Comparison of ENCODE assay signal across 32 cellular contexts in genomic region chrY:8897876-8898275, GRCh38.
"Had no signal": no experiment of that assay in that cellular context is flagged by ENCODE, and none has a peak within 500 bp of the region (broad histone marks: within the 10 kb centered on the region; RNA-seq: fewer than 3 reads in every experiment).

No MANE protein-coding gene starts in this region.

- DNase-seq: activated effector memory CD4-positive, alpha-beta T cell treated with anti-CD3 and anti-CD28 coated beads, Interleukin-2, amount 50 U/mL, for 16 hours; activated effector memory CD4-positive, alpha-beta T cell treated with Interleukin-2 at 50 U/mL for 16 hours; activated gamma-delta T cell; activated gamma-delta T cell treated with Interleukin-2 at 50 U/mL for 16 hours; activated naive CD4-positive, alpha-beta T cell; activated naive CD4-positive, alpha-beta T cell treated with anti-CD3 and anti-CD28 coated beads for 36 hours; activated naive CD4-positive, alpha-beta T cell treated with anti-CD3 and anti-CD28 coated beads, Interleukin-2, amount 10 ng/mL, durations not matched to agents 7 days and 5 days; activated naive CD4-positive, alpha-beta T cell treated with anti-CD3 and anti-CD28 coated beads, Interleukin-2, amount 50 U/mL, for 16 hours; activated naive CD4-positive, alpha-beta T cell treated with Interleukin-2 at 50 U/mL for 16 hours; activated naive CD8-positive, alpha-beta T cell treated with anti-CD3 and anti-CD28 coated beads for 36 hours; activated naive CD8-positive, alpha-beta T cell treated with anti-CD3 and anti-CD28 coated beads, Interleukin-2, amount 10 ng/mL, durations not matched to agents 7 days and 5 days; activated naive CD8-positive, alpha-beta T cell treated with anti-CD3 and anti-CD28 coated beads, Interleukin-2, amount 50 U/mL, for 24 hours; activated T-cell treated with anti-CD3 and anti-CD28 coated beads, Interleukin-2, amount 50 U/mL, for 1 hour; activated T-cell treated with anti-CD3 and anti-CD28 coated beads, Interleukin-2, amount 50 U/mL, for 24 hours; activated T-cell treated with anti-CD3 and anti-CD28 coated beads, Interleukin-2, amount 50 U/mL, for 4 hours; activated T-cell treated with anti-CD3 and anti-CD28 coated beads, Interleukin-2, amount 50 U/mL, for 48 hours; activated T-cell treated with anti-CD3 and anti-CD28 coated beads, Interleukin-2, amount 50 U/mL, for 72 hours; adrenal gland; amniotic stem cell; amygdala; anterior cingulate cortex; aorta; body of pancreas; brain microvascular endothelial cell; caudate nucleus; central memory CD4-positive, alpha-beta T cell; cerebellar nuclear complex had no signal

- H3K4me1 ChIP-seq: adrenal gland, ascending aorta, body of pancreas, breast epithelium had no signal

- H3K27me3 ChIP-seq: adrenal gland, ascending aorta, body of pancreas, brain microvascular endothelial cell, breast epithelium, cardiac muscle cell had no signal

- ATAC-seq: activated naive CD4-positive, alpha-beta T cell treated with anti-CD3 and anti-CD28 coated beads, Interleukin-2, amount 50 U/mL, for 72 hours; activated naive CD8-positive, alpha-beta T cell treated with anti-CD3 and anti-CD28 coated beads, Interleukin-2, amount 50 U/mL, for 24 hours; activated T-cell treated with anti-CD3 and anti-CD28 coated beads, Interleukin-2, amount 50 U/mL, for 4 hours; activated T-cell treated with anti-CD3 and anti-CD28 coated beads, Interleukin-2, amount 50 U/mL, for 72 hours; activated T-helper 17 cell treated with anti-CD3 and anti-CD28 coated beads, Interleukin-2, amount 50 U/mL, for 72 hours; body of pancreas had no signal

- H3K9me3 ChIP-seq: adrenal gland, ascending aorta, body of pancreas, breast epithelium had no signal

- H3K27ac ChIP-seq: adrenal gland, ascending aorta, body of pancreas, brain microvascular endothelial cell, breast epithelium, cardiac muscle cell had no signal

- H3K4me3 ChIP-seq: adrenal gland, ascending aorta, body of pancreas, breast epithelium, cardiac muscle cell had no signal

- H3K36me3 ChIP-seq: adrenal gland, ascending aorta, brain microvascular endothelial cell, breast epithelium, cardiac muscle cell had no signal
